In the genomic region with DNA sequence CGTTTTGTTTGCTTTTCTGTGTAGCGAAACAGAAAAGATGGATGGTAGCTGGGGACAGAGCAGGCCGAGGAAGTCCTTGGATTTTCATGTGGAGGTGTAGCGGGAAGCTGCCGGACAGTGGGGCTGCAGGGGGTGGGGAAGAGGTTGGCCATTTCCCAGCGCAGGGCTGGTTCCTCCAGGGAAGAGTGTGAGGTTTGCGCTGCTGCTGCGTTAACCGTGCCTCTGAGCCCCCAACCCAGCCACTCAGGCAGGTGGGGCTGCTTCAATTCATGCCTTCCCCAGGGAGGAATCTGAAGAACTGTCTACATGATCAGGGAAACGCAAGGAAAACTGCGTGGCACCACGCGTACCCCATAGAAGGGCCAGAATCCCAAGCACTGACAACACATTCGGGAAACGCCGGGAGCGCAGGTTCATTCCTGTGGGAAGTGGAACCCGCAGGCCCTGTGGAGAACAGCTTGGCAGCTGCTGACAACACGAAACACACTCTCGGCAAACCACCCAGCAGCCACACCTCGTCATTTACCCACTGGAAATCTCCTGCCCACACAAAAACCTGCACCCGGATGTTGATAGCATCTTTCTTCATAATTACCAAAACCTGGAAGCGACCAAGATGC, we compare ENCODE assay signal across 18 cellular contexts. TPM values are rescaled to one million over a fixed set of nuclear protein-coding genes. Genes with fewer than 3 reads are reported as not detected.
A peak's percentile ranks its signal among the peaks of the same experiment; 100 is the strongest.
DNase-seq lines count a peak whose midpoint lies in the region; ATAC-seq and TF ChIP-seq lines count a peak whose summit lies in the region.
"Had no signal": no experiment of that assay in that cellular context is flagged by ENCODE, and none has a peak within 500 bp of the region (broad histone marks: within the 10 kb centered on the region; RNA-seq: fewer than 3 reads in every experiment).

No MANE protein-coding gene starts in this region.

- no peak overlapping the region for H3K4me3 Mint-ChIP-seq in activated T-cell treated with anti-CD3 and anti-CD28 coated beads, Interleukin-2, amount 50 U/mL, for 24 hours
- no peak overlapping the region for H3K4me3 Mint-ChIP-seq in activated T-cell treated with anti-CD3 and anti-CD28 coated beads, Interleukin-2, amount 50 U/mL, for 4 hours
- H3K4me3 Mint-ChIP-seq in HFFc6 (no peak overlapping the region), osteocyte (ENCODE audit: unreplicated experiment) (no peak overlapping the region)
- H3K4me3 Mint-ChIP-seq: activated CD8-positive, alpha-beta T cell treated with anti-CD3 and anti-CD28 coated beads for 36 hours; activated T-helper 1 cell treated with anti-CD3 and anti-CD28 coated beads, Interleukin-12 subunit alpha, Interleukin-12 subunit beta, Interleukin-2, Interleukin-4 antibody, amounts not matched to agents 30 ng/mL and 10 ng/mL and 1 ng/mL, durations not matched to agents 14 hours and 24 hours and 36 hours; CD4-positive, CD25-positive, alpha-beta regulatory T cell; endodermal cell had no signal

- intact Hi-C loops in dorsolateral prefrontal cortex (cut with DNase I) = no loop called here

- H3K9me3 Mint-ChIP-seq in activated T-cell treated with anti-CD3 and anti-CD28 coated beads, Interleukin-2, amount 50 U/mL, for 24 hours = no peaks in the 10 kb centered on the region
- H3K9me3 Mint-ChIP-seq in activated T-cell treated with anti-CD3 and anti-CD28 coated beads, Interleukin-2, amount 50 U/mL, for 4 hours = no peaks in the 10 kb centered on the region
- H3K9me3 Mint-ChIP-seq in HFFc6 (peaks cover 46% of the 10 kb centered on the region), osteocyte (ENCODE audit: unreplicated experiment) (no peaks in the 10 kb centered on the region)
- H3K9me3 Mint-ChIP-seq: activated CD8-positive, alpha-beta T cell treated with anti-CD3 and anti-CD28 coated beads for 36 hours; activated T-helper 1 cell treated with anti-CD3 and anti-CD28 coated beads, Interleukin-12 subunit alpha, Interleukin-12 subunit beta, Interleukin-2, Interleukin-4 antibody, amounts not matched to agents 30 ng/mL and 10 ng/mL and 1 ng/mL, durations not matched to agents 14 hours and 24 hours and 36 hours had no signal

- H3K27ac ChIP-seq in dorsolateral prefrontal cortex = peak overlapping the region in 39 of 59 donors; percentile 6 to 85 (median 50)
- H3K27ac ChIP-seq: HL-60, SK-N-MC had no signal

- peak overlapping the region; percentile 61 for H3K27ac Mint-ChIP-seq in activated T-cell treated with anti-CD3 and anti-CD28 coated beads, Interleukin-2, amount 50 U/mL, for 24 hours
- 0 out of 2 replicates have a peak overlapping the region, but pooled peaks have one; percentile 24 for H3K27ac Mint-ChIP-seq in HFFc6
- peak overlapping the region; percentile 48 for H3K27ac Mint-ChIP-seq in osteocyte (ENCODE audit: unreplicated experiment)
- H3K27ac Mint-ChIP-seq: activated CD8-positive, alpha-beta T cell treated with anti-CD3 and anti-CD28 coated beads for 36 hours; activated T-helper 1 cell treated with anti-CD3 and anti-CD28 coated beads, Interleukin-12 subunit alpha, Interleukin-12 subunit beta, Interleukin-2, Interleukin-4 antibody, amounts not matched to agents 30 ng/mL and 10 ng/mL and 1 ng/mL, durations not matched to agents 14 hours and 24 hours and 36 hours; endodermal cell had no signal

- no peak for ATAC-seq in activated T-cell treated with anti-CD3 and anti-CD28 coated beads, Interleukin-2, amount 50 U/mL, for 4 hours

- H3K27me3 ChIP-seq in dorsolateral prefrontal cortex = no peaks in the 10 kb centered on the region

- H3K4me1 Mint-ChIP-seq in activated T-cell treated with anti-CD3 and anti-CD28 coated beads, Interleukin-2, amount 50 U/mL, for 24 hours (ENCODE audit: low read depth) = peaks cover 45% of the 10 kb centered on the region
- peaks cover 21% of the 10 kb centered on the region for H3K4me1 Mint-ChIP-seq in activated T-cell treated with anti-CD3 and anti-CD28 coated beads, Interleukin-2, amount 50 U/mL, for 4 hours (ENCODE audit: low read depth)
- H3K4me1 Mint-ChIP-seq in HFFc6 (ENCODE audit: low read depth) = peaks cover 7% of the 10 kb centered on the region; the same call in 1 of the 2 replicates
- H3K4me1 Mint-ChIP-seq in osteocyte (ENCODE audit: unreplicated experiment) = peaks cover 8% of the 10 kb centered on the region

- no peak overlapping the region for H3K4me3 ChIP-seq in dorsolateral prefrontal cortex
- H3K4me3 ChIP-seq: SK-N-MC had no signal

- no peak for DNase-seq in activated T-cell treated with anti-CD3 and anti-CD28 coated beads, Interleukin-2, amount 50 U/mL, for 24 hours
- no peak for DNase-seq in activated T-cell treated with anti-CD3 and anti-CD28 coated beads, Interleukin-2, amount 50 U/mL, for 4 hours
- DNase-seq in HFFc6 (no peak), dorsolateral prefrontal cortex (peak in 2 of 10 donors; percentile 57 to 67), osteocyte (ENCODE audit: extremely low spot score, unreplicated experiment) (no peak), retina (no peak), SK-N-DZ (ENCODE audit: low spot score) (no peak), GDM1 (lab: John Stamatoyannopoulos, UW) (no peak)
- DNase-seq: activated CD8-positive, alpha-beta T cell treated with anti-CD3 and anti-CD28 coated beads for 36 hours; CD4-positive, CD25-positive, alpha-beta regulatory T cell; central memory CD4-positive, alpha-beta T cell; endodermal cell; KG1; NCI-H1092 treated with DMSO at 0.1 percent for 48 hours; NCI-H526 treated with DMSO at 0.1 percent for 48 hours had no signal

- no peak for TF ChIP-seq CTCF in HFFc6 (IDR thresholded peaks at IDR 0.05)
- no peak for TF ChIP-seq CTCF in dorsolateral prefrontal cortex (IDR thresholded peaks at IDR 0.05 in 54 of 56, conservative IDR thresholded peaks at IDR 0.05 in 2 of 56; ENCODE audit: low read depth in 1 of 56, partially characterized antibody in 56 of 56)
- no peak for TF ChIP-seq CTCF in osteocyte (IDR thresholded peaks at IDR 0.05)

- no peaks in the 10 kb centered on the region for H3K27me3 Mint-ChIP-seq in activated T-cell treated with anti-CD3 and anti-CD28 coated beads, Interleukin-2, amount 50 U/mL, for 24 hours
- no peaks in the 10 kb centered on the region for H3K27me3 Mint-ChIP-seq in activated T-cell treated with anti-CD3 and anti-CD28 coated beads, Interleukin-2, amount 50 U/mL, for 4 hours (ENCODE audit: low read depth)
- H3K27me3 Mint-ChIP-seq in HFFc6 (ENCODE audit: insufficient read depth) = peaks cover 19% of the 10 kb centered on the region
- H3K27me3 Mint-ChIP-seq in osteocyte (ENCODE audit: unreplicated experiment) = no peaks in the 10 kb centered on the region
- H3K27me3 Mint-ChIP-seq: activated CD8-positive, alpha-beta T cell treated with anti-CD3 and anti-CD28 coated beads for 36 hours; CD4-positive, CD25-positive, alpha-beta regulatory T cell had no signal

- H3K36me3 Mint-ChIP-seq in activated T-cell treated with anti-CD3 and anti-CD28 coated beads, Interleukin-2, amount 50 U/mL, for 24 hours (ENCODE audit: low read depth) = peaks cover 80% of the 10 kb centered on the region
- peaks cover 40% of the 10 kb centered on the region for H3K36me3 Mint-ChIP-seq in activated T-cell treated with anti-CD3 and anti-CD28 coated beads, Interleukin-2, amount 50 U/mL, for 4 hours (ENCODE audit: insufficient read depth)
- H3K36me3 Mint-ChIP-seq in HFFc6 (ENCODE audit: low read depth) (peaks cover 78% of the 10 kb centered on the region), osteocyte (ENCODE audit: unreplicated experiment) (peaks cover 58% of the 10 kb centered on the region)

RNA-seq across cellular contexts. Expression of gene PCGF3, which starts 57.7 kb away (rescaled TPM):
- total RNA-seq in activated T-cell treated with anti-CD3 and anti-CD28 coated beads, Interleukin-2, amount 50 U/mL, for 4 hours = 10 to 100 TPM; 20.7 to 27.8 (median 23.0) TPM
- 10 to 100 TPM; 28.5 to 34.5 (median 30.2) TPM for total RNA-seq in HFFc6 (2021; fragmentation: NEBNext Ultra II Directional; extraction: Animal tissue kit (Norgen Biotek cat#: 25700))
- total RNA-seq in dorsolateral prefrontal cortex (10 to 100 TPM; 32.0 to 54.7 (median 45.0) TPM), osteocyte (69.8 and 70.0 TPM in 2 replicates)
- 29.2 and 44.3 TPM in 2 replicates for polyA plus RNA-seq in SK-N-DZ (2014; cell fraction: cytosol; rRNA removed)
- polyA plus RNA-seq in SK-N-DZ (2014; cell fraction: nucleus; rRNA removed) = 129 and 164 TPM in 2 replicates
